12 cellular contexts compared by ENCODE assay signal in the genomic region with DNA sequence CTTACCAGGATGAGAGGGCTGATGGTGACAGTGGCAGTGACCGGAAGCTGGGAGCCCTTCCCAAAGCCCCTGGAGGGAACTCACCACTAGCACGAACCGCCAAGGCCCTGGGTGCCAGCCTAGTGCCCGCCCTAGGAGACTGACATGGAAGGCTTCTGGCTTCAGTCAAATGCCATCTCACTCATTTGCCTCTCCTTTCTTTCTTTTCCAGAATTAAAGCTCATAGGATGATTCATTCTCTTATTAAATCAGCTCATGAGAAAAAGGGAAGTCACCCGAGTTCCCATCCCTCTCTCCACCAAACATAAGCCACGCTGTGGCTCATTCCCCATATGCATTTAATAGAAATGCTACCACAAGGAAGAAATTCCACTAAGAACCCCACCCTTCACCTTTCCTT. TPM values are rescaled to one million over a fixed set of nuclear protein-coding genes. Genes with fewer than 3 reads are reported as not detected.
DNase-seq lines count a peak whose midpoint lies in the region; ATAC-seq, FAIRE-seq and TF ChIP-seq lines count a peak whose summit lies in the region.
"Had no signal": no experiment of that assay in that cellular context is flagged by ENCODE, and none has a peak within 500 bp of the region (broad histone marks: within the 10 kb centered on the region; RNA-seq: fewer than 3 reads in every experiment).

No MANE protein-coding gene starts in this region.

- H3K4me3 ChIP-seq in esophagus muscularis mucosa, result no peak overlapping the region
- no peak overlapping the region for H3K4me3 ChIP-seq in gastrocnemius medialis
- H3K4me3 ChIP-seq in upper lobe of left lung, result no peak overlapping the region

- H3K27ac ChIP-seq in esophagus muscularis mucosa (replicated peaks in 1 of 4), result peak overlapping the region; percentile 98 to 100 (median 100)
- peak overlapping the region; percentile 85 to 94 (median 90) for H3K27ac ChIP-seq in gastrocnemius medialis
- no peak overlapping the region for H3K27ac ChIP-seq in upper lobe of left lung
- H3K27ac ChIP-seq: neutrophil had no signal

- 51% methylated on average over 6 of the region's 6 CpGs for WGBS in esophagus muscularis mucosa
- WGBS in upper lobe of left lung, 2 donors, result 74 to 82% methylated on average over 6 of the region's 6 CpGs

- TF ChIP-seq EP300 in esophagus muscularis mucosa (IDR thresholded peaks at IDR 0.05) (no peak), upper lobe of left lung (IDR thresholded peaks at IDR 0.05) (no peak)

- H3K36me3 ChIP-seq in esophagus muscularis mucosa (no peaks in the 10 kb centered on the region), gastrocnemius medialis (no peaks in the 10 kb centered on the region), upper lobe of left lung (no peaks in the 10 kb centered on the region)
- H3K36me3 ChIP-seq: neutrophil had no signal

- in situ Hi-C loops in gastrocnemius medialis (cut with MboI; ENCODE audit: low sequenced_read_pairs in 4 of 4), result no loop called here

- no peaks in the 10 kb centered on the region for H3K9me3 ChIP-seq in esophagus muscularis mucosa
- H3K9me3 ChIP-seq in gastrocnemius medialis, result no peaks in the 10 kb centered on the region
- no peaks in the 10 kb centered on the region for H3K9me3 ChIP-seq in upper lobe of left lung
- H3K9me3 ChIP-seq: neutrophil had no signal

- no peak for ATAC-seq in gastrocnemius medialis
- no peak for ATAC-seq in GM19324 (IDR thresholded peaks at IDR 0.05; ENCODE audit: low FRiP score, unreplicated experiment)
- ATAC-seq in upper lobe of left lung (ENCODE audit: low FRiP score in 2 of 2), result no peak
- ATAC-seq: activated CD4-positive, alpha-beta T cell treated with anti-CD3 and anti-CD28 coated beads for 36 hours had no signal

- FAIRE-seq in RCC 7860 (lab: Jason Lieb, UNC), result peak; percentile 10

- TF ChIP-seq POLR2A in esophagus muscularis mucosa (IDR thresholded peaks at IDR 0.05; ENCODE audit: low read depth) (no peak), gastrocnemius medialis (IDR thresholded peaks at IDR 0.05) (no peak), upper lobe of left lung (IDR thresholded peaks at IDR 0.05) (no peak)

- DNase-seq in EL (peak; percentile 58), RCC 7860 (ENCODE audit: low spot score) (peak; percentile 13), esophagus muscularis mucosa (ENCODE audit: extremely low spot score) (no peak), gastrocnemius medialis (no peak), RPMI8226 (no peak), DMS153 (lab: John Stamatoyannopoulos, UW) (no peak), upper lobe of left lung (no peak)
- DNase-seq: activated CD4-positive, alpha-beta T cell treated with anti-CD3 and anti-CD28 coated beads for 36 hours; DMS79; glutamatergic neuron had no signal

- H3K4me1 ChIP-seq in esophagus muscularis mucosa, result peaks cover 90 to 100% (median 100%) of the 10 kb centered on the region in 4 donors
- peaks cover 89 to 94% of the 10 kb centered on the region in 2 donors for H3K4me1 ChIP-seq in gastrocnemius medialis
- peaks cover 52 to 67% (median 65%) of the 10 kb centered on the region in 4 donors for H3K4me1 ChIP-seq in upper lobe of left lung

- H3K27me3 ChIP-seq in esophagus muscularis mucosa (no peaks in the 10 kb centered on the region), gastrocnemius medialis (no peaks in the 10 kb centered on the region), upper lobe of left lung (no peaks in the 10 kb centered on the region)
- H3K27me3 ChIP-seq: neutrophil had no signal

- TF ChIP-seq CTCF in esophagus muscularis mucosa (IDR thresholded peaks at IDR 0.05) (no peak), gastrocnemius medialis (IDR thresholded peaks at IDR 0.05 in 4 of 5, conservative IDR thresholded peaks at IDR 0.05 in 1 of 5) (no peak), upper lobe of left lung (IDR thresholded peaks at IDR 0.05) (no peak)

- intact Hi-C loops in esophagus muscularis mucosa (cut with DNase I), result no loop called here
- intact Hi-C loops in gastrocnemius medialis (cut with DNase I; ENCODE audit: low total_unique reads), result no loop called here

RNA-seq across cellular contexts. Expression of a gene that starts 12.1 kb away (rescaled TPM):
- total RNA-seq in esophagus muscularis mucosa (10 to 100 TPM; 30.3 to 72.2 (median 51.2) TPM), gastrocnemius medialis (10 to 100 TPM; 31.2 to 43.9 (median 34.3) TPM), upper lobe of left lung (100 to 1,000 TPM in 1 of 6 donors, 10 to 100 TPM in 5; 33.3 to 119 (median 54.4) TPM)

RNA-seq across cellular contexts. Expression of a gene that starts 44.9 kb away (rescaled TPM):
- total RNA-seq in esophagus muscularis mucosa, result 100 to 1,000 TPM in 3 of 4 donors, 10 to 100 TPM in 1; 98.9 to 154 (median 121) TPM
- total RNA-seq in gastrocnemius medialis, result 100 to 1,000 TPM in 3 of 4 donors, 10 to 100 TPM in 1; 99.9 to 137 (median 106) TPM
- 10 to 100 TPM; 36.4 to 99.7 (median 72.5) TPM for total RNA-seq in upper lobe of left lung

Comparison
In these comparisons a context has a peak if more than half of its experiments do, and no peak if none do; other contexts are left out.
1. DNase-seq: peak in EL (single experiment) and RCC 7860 (single experiment); none in esophagus muscularis mucosa (single experiment), gastrocnemius medialis (0 of 2), RPMI8226 (single experiment), DMS153 (single experiment) and upper lobe of left lung (0 of 2).
2. H3K27ac ChIP-seq: peak in esophagus muscularis mucosa (4 of 4) and gastrocnemius medialis (4 of 4); none in upper lobe of left lung (0 of 4).